In the genomic region with DNA sequence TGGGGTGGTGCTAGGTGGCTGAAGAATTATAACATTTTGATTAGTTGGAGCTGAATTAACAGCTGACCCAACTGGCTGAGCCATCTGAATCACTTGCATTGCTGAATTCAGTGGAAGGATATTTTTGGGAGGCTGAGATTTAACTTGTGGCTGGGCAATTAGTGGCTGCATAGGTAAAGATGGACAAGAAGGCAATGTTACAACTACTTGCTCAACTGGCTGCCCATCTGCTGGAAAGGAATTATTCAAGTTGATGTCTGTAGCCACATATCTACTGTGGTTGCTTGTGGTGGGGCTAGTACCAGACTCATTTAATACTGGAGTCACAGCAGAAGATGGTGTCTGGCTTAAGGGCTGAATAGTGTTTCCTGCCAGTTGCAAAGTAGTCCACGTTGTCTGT, we compare ENCODE assay signal across 13 cellular contexts.
"Had no signal": no experiment of that assay in that cellular context is flagged by ENCODE, and none has a peak within 500 bp of the region (broad histone marks: within the 10 kb centered on the region; RNA-seq: fewer than 3 reads in every experiment).

No MANE protein-coding gene starts in this region.

- H3K4me1 ChIP-seq: uterus had no signal

- H3K27me3 Mint-ChIP-seq: activated CD4-positive, alpha-beta memory T cell treated with anti-CD3 and anti-CD28 coated beads for 36 hours; activated CD8-positive, alpha-beta memory T cell treated with anti-CD3 and anti-CD28 coated beads, Interleukin-2, amount 10 ng/mL, durations not matched to agents 7 days and 5 days; activated naive CD4-positive, alpha-beta T cell treated with anti-CD3 and anti-CD28 coated beads, Interleukin-2, amount 10 ng/mL, durations not matched to agents 7 days and 5 days; effector memory CD8-positive, alpha-beta T cell had no signal

- H3K36me3 ChIP-seq: uterus had no signal

- H3K4me3 Mint-ChIP-seq: activated CD4-positive, alpha-beta memory T cell treated with anti-CD3 and anti-CD28 coated beads for 36 hours; activated CD8-positive, alpha-beta memory T cell treated with anti-CD3 and anti-CD28 coated beads, Interleukin-2, amount 10 ng/mL, durations not matched to agents 7 days and 5 days; activated naive CD4-positive, alpha-beta T cell treated with anti-CD3 and anti-CD28 coated beads, Interleukin-2, amount 10 ng/mL, durations not matched to agents 7 days and 5 days; natural killer cell had no signal

- DNase-seq: activated CD4-positive, alpha-beta memory T cell treated with anti-CD3 and anti-CD28 coated beads for 36 hours; activated CD8-positive, alpha-beta memory T cell treated with anti-CD3 and anti-CD28 coated beads, Interleukin-2, amount 10 ng/mL, durations not matched to agents 7 days and 5 days; activated naive CD4-positive, alpha-beta T cell treated with anti-CD3 and anti-CD28 coated beads, Interleukin-2, amount 10 ng/mL, durations not matched to agents 7 days and 5 days; activated T-cell treated with anti-CD3 and anti-CD28 coated beads, Interleukin-2, amount 50 U/mL, for 1 hour; dermis blood vessel endothelial cell; effector memory CD8-positive, alpha-beta T cell; foreskin melanocyte; left colon; natural killer cell; retina; T-helper 1 cell; T1000; uterus had no signal

- H3K27ac Mint-ChIP-seq: activated CD4-positive, alpha-beta memory T cell treated with anti-CD3 and anti-CD28 coated beads for 36 hours; activated CD8-positive, alpha-beta memory T cell treated with anti-CD3 and anti-CD28 coated beads, Interleukin-2, amount 10 ng/mL, durations not matched to agents 7 days and 5 days; activated naive CD4-positive, alpha-beta T cell treated with anti-CD3 and anti-CD28 coated beads, Interleukin-2, amount 10 ng/mL, durations not matched to agents 7 days and 5 days; effector memory CD8-positive, alpha-beta T cell had no signal

- H3K9me3 Mint-ChIP-seq: activated CD4-positive, alpha-beta memory T cell treated with anti-CD3 and anti-CD28 coated beads for 36 hours; activated naive CD4-positive, alpha-beta T cell treated with anti-CD3 and anti-CD28 coated beads, Interleukin-2, amount 10 ng/mL, durations not matched to agents 7 days and 5 days; natural killer cell had no signal

- H3K27me3 ChIP-seq: uterus had no signal

- H3K27ac ChIP-seq: uterus had no signal

- H3K4me3 ChIP-seq: uterus had no signal

- H3K9me3 ChIP-seq: uterus had no signal

- ATAC-seq: activated CD8-positive, alpha-beta memory T cell treated with anti-CD3 and anti-CD28 coated beads, Interleukin-2, amount 10 ng/mL, durations not matched to agents 7 days and 5 days; effector memory CD8-positive, alpha-beta T cell; left colon; natural killer cell had no signal
